8 cellular contexts compared by ENCODE assay signal in genomic region chr3:30286007-30286669, GRCh38.
A peak's percentile ranks its signal among the peaks of the same experiment; 100 is the strongest.
DNase-seq lines count a peak whose midpoint lies in the region; ATAC-seq, FAIRE-seq and TF ChIP-seq lines count a peak whose summit lies in the region.

No MANE protein-coding gene starts in this region.

- H3K4me3 Mint-ChIP-seq in activated T-helper 2 cell treated with anti-CD3 and anti-CD28 coated beads, Interferon-gamma antibody, Interleukin-2, Interleukin-4, amounts not matched to agents 10 μg/mL and 5 μg/mL and 100 μg/mL, durations not matched to agents 14 hours and 24 hours and 36 hours (ENCODE audit: low read depth), result no peak overlapping the region
- H3K4me3 Mint-ChIP-seq in stimulated activated memory B cell treated with anti-CD40 and anti-IgM and Interleukin-4, amounts not matched to agents 10 μg/mL and 1 μg/mL and 100 μg/mL, for 72 hours, result no peak overlapping the region

- H3K27me3 ChIP-seq in adipocyte (replicated peaks; ENCODE audit: control insufficient read depth, insufficient read depth, low read length) (no peaks in the 10 kb centered on the region), stomach (no peaks in the 10 kb centered on the region)

- DNase-seq in AG08396 (ENCODE audit: low spot score) (peak; percentile 56), HTR-8/SVneo (ENCODE audit: insufficient read length, low spot score) (peak; percentile 50), adipocyte (ENCODE audit: low read depth) (peak; percentile 79), iPS-NIHi11 (ENCODE audit: low spot score) (peak; percentile 37), stomach (peak; percentile 77), NCI-H82 treated with DMSO at 0.1 percent for 48 hours (lab: John Stamatoyannopoulos, UW; ENCODE audit: unreplicated experiment) (no peak)
- DNase-seq in activated T-helper 2 cell treated with anti-CD3 and anti-CD28 coated beads, Interferon-gamma antibody, Interleukin-2, Interleukin-4, amounts not matched to agents 10 μg/mL and 5 μg/mL and 100 μg/mL, durations not matched to agents 14 hours and 24 hours and 36 hours (ENCODE audit: low spot score), result no peak

- no peak for TF ChIP-seq POLR2A in stomach (IDR thresholded peaks at IDR 0.05)

- H3K36me3 Mint-ChIP-seq in activated T-helper 2 cell treated with anti-CD3 and anti-CD28 coated beads, Interferon-gamma antibody, Interleukin-2, Interleukin-4, amounts not matched to agents 10 μg/mL and 5 μg/mL and 100 μg/mL, durations not matched to agents 14 hours and 24 hours and 36 hours (ENCODE audit: low read depth), result peaks cover 4% of the 10 kb centered on the region
- no peaks in the 10 kb centered on the region for H3K36me3 Mint-ChIP-seq in stimulated activated memory B cell treated with anti-CD40 and anti-IgM and Interleukin-4, amounts not matched to agents 10 μg/mL and 1 μg/mL and 100 μg/mL, for 72 hours

- intact Hi-C loops in stomach (cut with DNase I; ENCODE audit: low total_unique reads), result no loop called here
- intact Hi-C loops in activated T-helper 2 cell treated with anti-CD3 and anti-CD28 coated beads, Interferon-gamma antibody, Interleukin-2, Interleukin-4, amounts not matched to agents 10 μg/mL and 5 μg/mL and 100 μg/mL, durations not matched to agents 14 hours and 24 hours and 36 hours (cut with micrococcal nuclease), result loop anchor here (5.0 kb wide), 1 partner anchor 341 kb away; no protein-coding TSS in a partner anchor

- H3K9me3 ChIP-seq in adipocyte (ENCODE audit: control insufficient read depth, low read length) (no peaks in the 10 kb centered on the region), stomach (no peaks in the 10 kb centered on the region)

- H3K27ac Mint-ChIP-seq in activated T-helper 2 cell treated with anti-CD3 and anti-CD28 coated beads, Interferon-gamma antibody, Interleukin-2, Interleukin-4, amounts not matched to agents 10 μg/mL and 5 μg/mL and 100 μg/mL, durations not matched to agents 14 hours and 24 hours and 36 hours, result no peak overlapping the region
- H3K27ac Mint-ChIP-seq in stimulated activated memory B cell treated with anti-CD40 and anti-IgM and Interleukin-4, amounts not matched to agents 10 μg/mL and 1 μg/mL and 100 μg/mL, for 72 hours, result no peak overlapping the region

- peak overlapping the region; percentile 56 for H3K9ac ChIP-seq in adipocyte (ENCODE audit: low read length)

- no peak for ATAC-seq in stimulated activated memory B cell treated with anti-CD40 and anti-IgM and Interleukin-4, amounts not matched to agents 10 μg/mL and 1 μg/mL and 100 μg/mL, for 72 hours

- no peak for TF ChIP-seq EP300 in stomach (IDR thresholded peaks at IDR 0.05)

- no peaks in the 10 kb centered on the region for H3K9me3 Mint-ChIP-seq in activated T-helper 2 cell treated with anti-CD3 and anti-CD28 coated beads, Interferon-gamma antibody, Interleukin-2, Interleukin-4, amounts not matched to agents 10 μg/mL and 5 μg/mL and 100 μg/mL, durations not matched to agents 14 hours and 24 hours and 36 hours
- H3K9me3 Mint-ChIP-seq in stimulated activated memory B cell treated with anti-CD40 and anti-IgM and Interleukin-4, amounts not matched to agents 10 μg/mL and 1 μg/mL and 100 μg/mL, for 72 hours, result no peaks in the 10 kb centered on the region

- H3K4me1 Mint-ChIP-seq in activated T-helper 2 cell treated with anti-CD3 and anti-CD28 coated beads, Interferon-gamma antibody, Interleukin-2, Interleukin-4, amounts not matched to agents 10 μg/mL and 5 μg/mL and 100 μg/mL, durations not matched to agents 14 hours and 24 hours and 36 hours (ENCODE audit: low read depth), result peaks cover 18% of the 10 kb centered on the region
- peaks cover 6% of the 10 kb centered on the region for H3K4me1 Mint-ChIP-seq in stimulated activated memory B cell treated with anti-CD40 and anti-IgM and Interleukin-4, amounts not matched to agents 10 μg/mL and 1 μg/mL and 100 μg/mL, for 72 hours

- H3K36me3 ChIP-seq in adipocyte (ENCODE audit: control insufficient read depth, insufficient read depth, low read length, severe bottlenecking) (no peaks in the 10 kb centered on the region), stomach (no peaks in the 10 kb centered on the region)

- WGBS in stomach, 5 donors, result 0 to 23% (median 4%) methylated on average over 1 of the region's 1 CpG

- FAIRE-seq in HTR-8/SVneo (lab: Jason Lieb, UNC), result peak; percentile 54

- peak overlapping the region; percentile 56 to 77 (median 73) for H3K27ac ChIP-seq in stomach

- H3K4me3 ChIP-seq in adipocyte (ENCODE audit: low read length) (no peak overlapping the region), stomach (no peak overlapping the region)

- TF ChIP-seq CTCF in stomach (IDR thresholded peaks at IDR 0.05), result no peak

- H3K4me1 ChIP-seq in adipocyte (ENCODE audit: control insufficient read depth, insufficient read depth, low read length), result peaks cover 58% of the 10 kb centered on the region
- H3K4me1 ChIP-seq in stomach, result peaks cover 7 to 37% (median 27%) of the 10 kb centered on the region in 4 donors

- no peaks in the 10 kb centered on the region for H3K27me3 Mint-ChIP-seq in activated T-helper 2 cell treated with anti-CD3 and anti-CD28 coated beads, Interferon-gamma antibody, Interleukin-2, Interleukin-4, amounts not matched to agents 10 μg/mL and 5 μg/mL and 100 μg/mL, durations not matched to agents 14 hours and 24 hours and 36 hours (ENCODE audit: low read depth)
- no peaks in the 10 kb centered on the region for H3K27me3 Mint-ChIP-seq in stimulated activated memory B cell treated with anti-CD40 and anti-IgM and Interleukin-4, amounts not matched to agents 10 μg/mL and 1 μg/mL and 100 μg/mL, for 72 hours

Comparison
In these comparisons a context has a peak if more than half of its experiments do, and no peak if none do; other contexts are left out.
1. DNase-seq: peak in AG08396 (single experiment), HTR-8/SVneo (single experiment), adipocyte (single experiment), iPS-NIHi11 (single experiment) and stomach (single experiment); none in activated T-helper 2 cell treated with anti-CD3 and anti-CD28 coated beads, Interferon-gamma antibody, Interleukin-2, Interleukin-4, amounts not matched to agents 10 μg/mL and 5 μg/mL and 100 μg/mL, durations not matched to agents 14 hours and 24 hours and 36 hours (single experiment) and NCI-H82 treated with DMSO at 0.1 percent for 48 hours (single experiment).